In genomic region chr1:245111073-245111472, GRCh38 we compare ENCODE assay signal across 22 cellular contexts. TPM values are rescaled to one million over a fixed set of nuclear protein-coding genes. Genes with fewer than 3 reads are reported as not detected.
"Had no signal": no experiment of that assay in that cellular context is flagged by ENCODE, and none has a peak within 500 bp of the region (broad histone marks: within the 10 kb centered on the region; RNA-seq: fewer than 3 reads in every experiment).

No MANE protein-coding gene starts in this region.

- DNase-seq: hippocampal formation; kidney glomerular epithelial cell; left cardiac atrium; left lung; lower lobe of right lung; mammary epithelial cell; mesendoderm; midbrain; mucosa of descending colon; naive thymus-derived CD4-positive, alpha-beta T cell; occipital lobe; psoas muscle; right lobe of liver; stimulated activated CD4-positive, alpha-beta T cell treated with anti-CD3 and anti-CD28 coated beads, Interleukin-1b, Interleukin-23, amount 100 ng/mL, for 48 hours; stimulated activated CD4-positive, alpha-beta T cell treated with anti-CD3 and anti-CD28 coated beads, Interleukin-2, amount 100 ng/mL, for 48 hours; stimulated activated CD4-positive, alpha-beta T cell treated with anti-CD3 and anti-CD28 coated beads, Interleukin-4, amount 100 ng/mL, for 4 hours; stimulated activated CD8-positive, alpha-beta memory T cell treated with anti-CD3 and anti-CD28 coated beads, Interleukin-4, amount 100 ng/mL, for 48 hours; stimulated activated naive CD4-positive, alpha-beta T cell treated with Interleukin-2 at 50 U/mL for 16 hours; stimulated activated naive CD8-positive, alpha-beta T cell treated with anti-CD3 and anti-CD28 coated beads, Interleukin-15, amount 100 ng/mL, for 72 hours; uterus had no signal

- ATAC-seq: left cardiac atrium; left lung; lower lobe of right lung; naive thymus-derived CD4-positive, alpha-beta T cell; natural killer cell treated with Interleukin-12 subunit alpha and Interleukin-12 subunit beta and Interleukin-15 and Interleukin-18, amount 100 ng/mL, for 72 hours; psoas muscle; right lobe of liver; stimulated activated memory B cell treated with anti-CD40 and anti-IgM and Interleukin-4, amounts not matched to agents 10 μg/mL and 1 μg/mL and 100 μg/mL, for 72 hours; stimulated activated naive CD8-positive, alpha-beta T cell treated with anti-CD3 and anti-CD28 coated beads, Interleukin-15, amount 100 ng/mL, for 72 hours had no signal

RNA-seq across cellular contexts. Expression of gene KIF26B, which starts 43.7 kb away (rescaled TPM):
- total RNA-seq: natural killer cell treated with Interleukin-12 subunit alpha and Interleukin-12 subunit beta and Interleukin-15 and Interleukin-18, amount 100 ng/mL, for 72 hours had no signal
